Comparison of ENCODE assay signal across 29 cellular contexts in the genomic region with DNA sequence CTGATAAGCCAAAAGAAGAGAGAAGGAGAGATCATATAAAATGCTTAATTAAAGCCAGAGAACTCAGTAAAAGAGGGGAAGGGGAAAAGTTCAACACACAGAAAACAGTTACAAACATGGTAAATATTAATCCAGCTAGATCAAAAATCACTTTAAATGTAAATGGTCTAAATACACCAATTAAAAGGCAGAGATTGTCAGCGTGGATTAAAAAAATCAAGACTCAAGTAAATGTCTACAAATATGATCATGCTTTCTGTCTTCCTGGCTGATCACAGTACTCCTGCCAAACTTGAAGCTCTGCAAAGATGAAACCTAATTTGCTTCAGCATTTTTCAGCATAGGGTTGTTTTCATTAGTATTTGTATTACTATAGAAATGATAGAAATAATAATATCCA. TPM values are rescaled to one million over a fixed set of nuclear protein-coding genes. Genes with fewer than 3 reads are reported as not detected.
"Had no signal": no experiment of that assay in that cellular context is flagged by ENCODE, and none has a peak within 500 bp of the region (broad histone marks: within the 10 kb centered on the region; RNA-seq: fewer than 3 reads in every experiment).

No MANE protein-coding gene starts in this region.

- H3K79me2 ChIP-seq: parathyroid adenoma had no signal

- H3K4me3 ChIP-seq: ovary, psoas muscle, right lobe of liver, sigmoid colon, thoracic aorta, thyroid gland, tibial nerve, upper lobe of left lung, vagina had no signal

- H3K36me3 ChIP-seq: ovary, right lobe of liver, sigmoid colon, thoracic aorta, thyroid gland, upper lobe of left lung had no signal

- ATAC-seq: naive thymus-derived CD8-positive, alpha-beta T cell; natural killer cell treated with Interleukin-12 subunit alpha and Interleukin-12 subunit beta and Interleukin-15 and Interleukin-18, amount 100 ng/mL, for 72 hours; psoas muscle; right cardiac atrium; right lobe of liver; stimulated activated effector memory CD8-positive, alpha-beta T cell treated with anti-CD3 and anti-CD28 coated beads, Interleukin-12 subunit alpha, Interleukin-12 subunit beta, amount 100 ng/mL, for 72 hours; stimulated activated naive B cell treated with anti-CD40 and anti-IgM and Interleukin-4, amounts not matched to agents 10 μg/mL and 1 μg/mL and 100 μg/mL, for 72 hours; stimulated activated naive CD8-positive, alpha-beta T cell treated with anti-CD3 and anti-CD28 coated beads, Interleukin-15, amount 100 ng/mL, for 72 hours had no signal

- H3K27me3 ChIP-seq: ovary, right lobe of liver, sigmoid colon, thyroid gland, tibial nerve, upper lobe of left lung, vagina had no signal

- FAIRE-seq: small intestine, urothelium cell line had no signal

- H3K9ac ChIP-seq: parathyroid adenoma had no signal

- H3K9me3 Mint-ChIP-seq: natural killer cell treated with Interleukin-12 subunit alpha and Interleukin-12 subunit beta and Interleukin-15 and Interleukin-18, amount 100 ng/mL, for 72 hours; neural crest cell had no signal

- H3K9me3 ChIP-seq: right lobe of liver, thoracic aorta, thyroid gland, vagina had no signal

- H3K27ac Mint-ChIP-seq: naive thymus-derived CD8-positive, alpha-beta T cell; natural killer cell treated with Interleukin-12 subunit alpha and Interleukin-12 subunit beta and Interleukin-15 and Interleukin-18, amount 100 ng/mL, for 72 hours; nephron progenitor cell; progenitor cell of endocrine pancreas; stimulated activated effector memory CD8-positive, alpha-beta T cell treated with anti-CD3 and anti-CD28 coated beads, Interleukin-12 subunit alpha, Interleukin-12 subunit beta, amount 100 ng/mL, for 72 hours; stimulated activated naive B cell treated with anti-CD40 and anti-IgM and Interleukin-4, amounts not matched to agents 10 μg/mL and 1 μg/mL and 100 μg/mL, for 72 hours; stimulated activated naive CD8-positive, alpha-beta T cell treated with anti-CD3 and anti-CD28 coated beads, Interleukin-15, amount 100 ng/mL, for 72 hours had no signal

- H2AFZ ChIP-seq: parathyroid adenoma had no signal

- H3K4me1 Mint-ChIP-seq: nephron progenitor cell; stimulated activated effector memory CD8-positive, alpha-beta T cell treated with anti-CD3 and anti-CD28 coated beads, Interleukin-12 subunit alpha, Interleukin-12 subunit beta, amount 100 ng/mL, for 72 hours; stimulated activated naive B cell treated with anti-CD40 and anti-IgM and Interleukin-4, amounts not matched to agents 10 μg/mL and 1 μg/mL and 100 μg/mL, for 72 hours; stimulated activated naive CD8-positive, alpha-beta T cell treated with anti-CD3 and anti-CD28 coated beads, Interleukin-15, amount 100 ng/mL, for 72 hours had no signal

- H3K4me1 ChIP-seq: parathyroid adenoma, psoas muscle, right lobe of liver, sigmoid colon, thyroid gland, upper lobe of left lung, vagina had no signal

- H3K36me3 Mint-ChIP-seq: natural killer cell treated with Interleukin-12 subunit alpha and Interleukin-12 subunit beta and Interleukin-15 and Interleukin-18, amount 100 ng/mL, for 72 hours; stimulated activated effector memory CD8-positive, alpha-beta T cell treated with anti-CD3 and anti-CD28 coated beads, Interleukin-12 subunit alpha, Interleukin-12 subunit beta, amount 100 ng/mL, for 72 hours had no signal

- H3K4me3 Mint-ChIP-seq: naive thymus-derived CD8-positive, alpha-beta T cell; natural killer cell treated with Interleukin-12 subunit alpha and Interleukin-12 subunit beta and Interleukin-15 and Interleukin-18, amount 100 ng/mL, for 72 hours; nephron progenitor cell; neural crest cell; stimulated activated effector memory CD8-positive, alpha-beta T cell treated with anti-CD3 and anti-CD28 coated beads, Interleukin-12 subunit alpha, Interleukin-12 subunit beta, amount 100 ng/mL, for 72 hours; stimulated activated naive B cell treated with anti-CD40 and anti-IgM and Interleukin-4, amounts not matched to agents 10 μg/mL and 1 μg/mL and 100 μg/mL, for 72 hours; stimulated activated naive CD8-positive, alpha-beta T cell treated with anti-CD3 and anti-CD28 coated beads, Interleukin-15, amount 100 ng/mL, for 72 hours had no signal

- DNase-seq: naive thymus-derived CD8-positive, alpha-beta T cell; nephron progenitor cell; occipital lobe; ovary; posterior cingulate gyrus; psoas muscle; right cardiac atrium; right lobe of liver; sigmoid colon; small intestine; stimulated activated CD4-positive, alpha-beta T cell treated with anti-CD3 and anti-CD28 coated beads, Interleukin-15, amount 100 ng/mL, for 24 hours; stimulated activated CD4-positive, alpha-beta T cell treated with anti-CD3 and anti-CD28 coated beads, Interleukin-2, amount 100 ng/mL, for 24 hours; stimulated activated CD4-positive, alpha-beta T cell treated with anti-CD3 and anti-CD28 coated beads, Interleukin-2, amount 100 ng/mL, for 48 hours; stimulated activated CD4-positive, alpha-beta T cell treated with anti-CD3 and anti-CD28 coated beads, Interleukin-4, amount 100 ng/mL, for 24 hours; stimulated activated naive B cell treated with anti-CD40 and anti-IgM and Interleukin-4, amounts not matched to agents 10 μg/mL and 1 μg/mL and 100 μg/mL, for 72 hours; stimulated activated naive CD4-positive, alpha-beta T cell treated with Interleukin-2 at 50 U/mL for 16 hours; stimulated activated naive CD8-positive, alpha-beta T cell treated with anti-CD3 and anti-CD28 coated beads, Interleukin-15, amount 100 ng/mL, for 72 hours; thyroid gland; trophoblast cell; upper lobe of left lung had no signal

- H3K27ac ChIP-seq: ovary, parathyroid adenoma, psoas muscle, right lobe of liver, sigmoid colon, thoracic aorta, thyroid gland, tibial nerve, upper lobe of left lung, vagina had no signal

RNA-seq across cellular contexts. Expression of gene RNF32, which starts 54.6 kb away (rescaled TPM):
- total RNA-seq: natural killer cell treated with Interleukin-12 subunit alpha and Interleukin-12 subunit beta and Interleukin-15 and Interleukin-18, amount 100 ng/mL, for 72 hours; thoracic aorta; vagina had no signal
